8 cellular contexts compared by ENCODE assay signal in genomic region chr7:32494946-32495297, GRCh38. TPM values are rescaled to one million over a fixed set of nuclear protein-coding genes. Genes with fewer than 3 reads are reported as not detected.
DNase-seq lines count a peak whose midpoint lies in the region; ATAC-seq lines count a peak whose summit lies in the region.

No MANE protein-coding gene starts in this region.

- DNase-seq in Right ventricle myocardium inferior (ENCODE audit: missing footprints) (no peak), cardiac septum (ENCODE audit: low spot score) (no peak), EL (no peak), NCI-H82 treated with DMSO at 0.1 percent for 48 hours (lab: John Stamatoyannopoulos, UW; ENCODE audit: unreplicated experiment) (no peak)
- DNase-seq in central memory CD8-positive, alpha-beta T cell (ENCODE audit: low spot score in 2 of 2), result no peak

- H3K27me3 ChIP-seq in HUES48 (ENCODE audit: control insufficient read depth, insufficient read depth, low read length), result no peaks in the 10 kb centered on the region
- no peaks in the 10 kb centered on the region for H3K27me3 ChIP-seq in mucosa of stomach (ENCODE audit: control insufficient read depth, insufficient read depth, low read length)

- peak overlapping the region; percentile 91 for H3K27ac Mint-ChIP-seq in central memory CD8-positive, alpha-beta T cell (ENCODE audit: low read depth)

- peak; percentile 4 for ATAC-seq in Right ventricle myocardium inferior
- no peak for ATAC-seq in central memory CD8-positive, alpha-beta T cell (replicated peaks; ENCODE audit: extremely low read depth, poor library complexity, severe bottlenecking)
- no peak for ATAC-seq in HG02938 (IDR thresholded peaks at IDR 0.05; ENCODE audit: unreplicated experiment)

- H3K36me3 Mint-ChIP-seq in central memory CD8-positive, alpha-beta T cell (ENCODE audit: insufficient read depth), result peaks cover 23% of the 10 kb centered on the region

- H3K27me3 Mint-ChIP-seq in central memory CD8-positive, alpha-beta T cell, result no peaks in the 10 kb centered on the region

- peak overlapping the region; percentile 90 for H3K4me3 Mint-ChIP-seq in central memory CD8-positive, alpha-beta T cell

- peaks cover 33% of the 10 kb centered on the region for H3K4me1 Mint-ChIP-seq in central memory CD8-positive, alpha-beta T cell

- H3K4me3 ChIP-seq in HUES48 (ENCODE audit: low read depth, low read length) (peak overlapping the region; percentile 83), mucosa of stomach (ENCODE audit: low read length) (peak overlapping the region; percentile 82)

- intact Hi-C loops in Right ventricle myocardium inferior (cut with DNase I) (loop anchor here (2.0 to 5.0 kb wide), 2 partner anchors 92 to 462 kb away; partner anchors contain the start of gene FKBP9), cardiac septum (cut with DNase I) (loop anchor here (10.0 kb wide), 1 partner anchor 610 kb away; the partner anchor contains the start of gene RP9)

- H3K36me3 ChIP-seq in HUES48 (ENCODE audit: control insufficient read depth, insufficient read depth, low read length), result 0 out of 2 replicates have a peak, but pooled peaks cover 5% of the 10 kb centered on the region
- H3K36me3 ChIP-seq in mucosa of stomach (ENCODE audit: control insufficient read depth, insufficient read depth, low read length), result no peaks in the 10 kb centered on the region

- no peaks in the 10 kb centered on the region for H3K9me3 Mint-ChIP-seq in central memory CD8-positive, alpha-beta T cell

- H3K9ac ChIP-seq in HUES48 (ENCODE audit: low read depth, low read length) (peak overlapping the region; percentile 86), mucosa of stomach (ENCODE audit: low read length) (peak overlapping the region; percentile 95)

- H3K27ac ChIP-seq in HUES48 (ENCODE audit: low read depth, low read length), result peak overlapping the region; percentile 45

- 0 out of 2 replicates have a peak, but pooled peaks cover 6% of the 10 kb centered on the region for H3K4me1 ChIP-seq in HUES48 (ENCODE audit: control insufficient read depth, insufficient read depth, low read length)
- H3K4me1 ChIP-seq in mucosa of stomach (ENCODE audit: control insufficient read depth, insufficient read depth, low read length), result peaks cover 6% of the 10 kb centered on the region

- H3K9me3 ChIP-seq in HUES48 (ENCODE audit: control insufficient read depth, insufficient read depth, low read length), result no peaks in the 10 kb centered on the region
- H3K9me3 ChIP-seq in mucosa of stomach (ENCODE audit: control insufficient read depth, low read length), result no peaks in the 10 kb centered on the region

RNA-seq across cellular contexts. Expression of gene AVL9, which starts 0.4 kb away (rescaled TPM):
- total RNA-seq in Right ventricle myocardium inferior, result 14.4 TPM
- 12.5 TPM for total RNA-seq in cardiac septum

RNA-seq across cellular contexts. Expression of gene LSM5, which starts 4.7 kb away (rescaled TPM):
- total RNA-seq in Right ventricle myocardium inferior, result 39.2 TPM
- 31.1 TPM for total RNA-seq in cardiac septum
